In genomic region chr5:135203593-135204036, GRCh38 we compare ENCODE assay signal across 9 cellular contexts.
DNase-seq lines count a peak whose midpoint lies in the region; ATAC-seq and TF ChIP-seq lines count a peak whose summit lies in the region.
"Had no signal": no experiment of that assay in that cellular context is flagged by ENCODE, and none has a peak within 500 bp of the region (broad histone marks: within the 10 kb centered on the region; RNA-seq: fewer than 3 reads in every experiment).

No MANE protein-coding gene starts in this region.

- H3K9me2 ChIP-seq in GM23248 (ENCODE audit: insufficient read depth), result no peaks in the 10 kb centered on the region

- H2AFZ ChIP-seq in GM23248, result no peak overlapping the region

- 61 to 63% methylated on average over 4 of the region's 4 CpGs for WGBS in GM23248 (ENCODE audit: low coverage in 1 of 2, low lambda C conversion rate in 2 of 2, missing lambda C conversion rate in 2 of 2), 2 experiments

- H3K36me3 Mint-ChIP-seq in activated CD4-positive, alpha-beta T cell treated with anti-CD3 and anti-CD28 coated beads for 36 hours (ENCODE audit: low read depth), result peaks cover 5% of the 10 kb centered on the region

- H3K4me3 Mint-ChIP-seq in activated CD4-positive, alpha-beta T cell treated with anti-CD3 and anti-CD28 coated beads for 36 hours, result no peak overlapping the region

- H3K79me2 ChIP-seq in GM23248 (ENCODE audit: insufficient read depth), result no peaks in the 10 kb centered on the region

- CTCF ChIA-PET in BJ (lab: Yijun Ruan, JAX), result interaction anchor here (0.6 to 3.5 kb wide), 5 partner anchors 11 to 293 kb away, joined by 3 to 20 read pairs (median 5); no protein-coding TSS in a partner anchor
- CTCF ChIA-PET in activated CD4-positive, alpha-beta T cell treated with anti-CD3 and anti-CD28 coated beads for 36 hours (lab: Charles Lee), result interaction anchor here (0.6 to 2.0 kb wide), 3 partner anchors 13 to 42 kb away, joined by 3 to 6 read pairs (median 4); no protein-coding TSS in a partner anchor

- DNase-seq in BJ (ENCODE audit: low read depth) (no peak), GM23248 (peak; percentile 18), RWPE2 (ENCODE audit: low spot score) (no peak), foreskin keratinocyte (no peak)
- DNase-seq in activated CD4-positive, alpha-beta T cell treated with anti-CD3 and anti-CD28 coated beads for 36 hours, result no peak

- POLR2A ChIA-PET in BJ (lab: Charles Lee), result no interaction called here
- POLR2A ChIA-PET in activated CD4-positive, alpha-beta T cell treated with anti-CD3 and anti-CD28 coated beads for 36 hours (lab: Charles Lee), result no interaction called here

- in situ Hi-C loops in GM23248 (cut with MboI), result no loop called here

- H3K27ac ChIP-seq in GM23248 (no peak overlapping the region), RWPE2 (ENCODE audit: poor library complexity, severe bottlenecking) (no peak overlapping the region), foreskin keratinocyte (no peak overlapping the region)
- H3K27ac ChIP-seq: skin epidermis had no signal

- H3K27ac Mint-ChIP-seq in activated CD4-positive, alpha-beta T cell treated with anti-CD3 and anti-CD28 coated beads for 36 hours, result no peak overlapping the region

- H3K4me3 ChIP-seq in BJ (ENCODE audit: low read depth, low read length), result no peak overlapping the region
- no peak overlapping the region for H3K4me3 ChIP-seq in GM23248
- H3K4me3 ChIP-seq in RWPE2 (ENCODE audit: severe bottlenecking), result no peak overlapping the region
- H3K4me3 ChIP-seq: skin epidermis had no signal

- H3K4me1 ChIP-seq in GM23248 (ENCODE audit: insufficient read depth) (peaks cover 11% of the 10 kb centered on the region), RWPE2 (ENCODE audit: insufficient read depth, poor library complexity, severe bottlenecking) (peaks cover 4% of the 10 kb centered on the region), foreskin keratinocyte (peaks cover 4% of the 10 kb centered on the region)

- H3K36me3 ChIP-seq in BJ (ENCODE audit: control insufficient read depth, insufficient read depth, low read length), result no peaks in the 10 kb centered on the region
- H3K36me3 ChIP-seq in GM23248 (ENCODE audit: low read depth), result no peaks in the 10 kb centered on the region
- H3K36me3 ChIP-seq in RWPE2 (ENCODE audit: low read depth), result no peaks in the 10 kb centered on the region

- intact Hi-C loops in activated CD4-positive, alpha-beta T cell treated with anti-CD3 and anti-CD28 coated beads for 36 hours (cut with DNase I, micrococcal nuclease), result no loop called here

- TF ChIP-seq CTCF in BJ (IDR thresholded peaks at IDR 0.05; ENCODE audit: insufficient read depth, low read depth, low read length) (peak; percentile 28), RWPE2 (IDR thresholded peaks at IDR 0.05; ENCODE audit: poor library complexity, severe bottlenecking) (peak; percentile 41), foreskin keratinocyte (conservative IDR thresholded peaks at IDR 0.05) (peak; percentile 61)

- H4K20me1 ChIP-seq in GM23248 (ENCODE audit: insufficient read depth), result no peaks in the 10 kb centered on the region

- no peak overlapping the region for H3K4me2 ChIP-seq in GM23248 (ENCODE audit: unreplicated experiment)

- H3K27me3 ChIP-seq in BJ (ENCODE audit: control insufficient read depth, insufficient read depth, low read length), result no peaks in the 10 kb centered on the region
- H3K27me3 ChIP-seq in GM23248 (replicated peaks; ENCODE audit: insufficient read depth), result no peaks in the 10 kb centered on the region
- no peaks in the 10 kb centered on the region for H3K27me3 ChIP-seq in RWPE2 (ENCODE audit: insufficient read depth, poor library complexity, severe bottlenecking)
- peaks cover 30% of the 10 kb centered on the region for H3K27me3 ChIP-seq in foreskin keratinocyte

- H3K4me1 Mint-ChIP-seq in activated CD4-positive, alpha-beta T cell treated with anti-CD3 and anti-CD28 coated beads for 36 hours, result no peaks in the 10 kb centered on the region

- peaks cover 10% of the 10 kb centered on the region for H3K9me3 ChIP-seq in GM23248 (ENCODE audit: low read depth)
- peaks cover 6% of the 10 kb centered on the region for H3K9me3 ChIP-seq in RWPE2 (ENCODE audit: severe bottlenecking)

- H3K27me3 Mint-ChIP-seq in activated CD4-positive, alpha-beta T cell treated with anti-CD3 and anti-CD28 coated beads for 36 hours, result peaks cover 17% of the 10 kb centered on the region

- no peak overlapping the region for H3K9ac ChIP-seq in GM23248

- H3K9me3 Mint-ChIP-seq in activated CD4-positive, alpha-beta T cell treated with anti-CD3 and anti-CD28 coated beads for 36 hours (ENCODE audit: low read depth), result peaks cover 9% of the 10 kb centered on the region

- H3F3A ChIP-seq in GM23248 (ENCODE audit: insufficient read depth), result peaks cover 12% of the 10 kb centered on the region

- ATAC-seq in RWPE2 (ENCODE audit: low read depth) (no peak), foreskin keratinocyte (no peak), GM21619 (IDR thresholded peaks at IDR 0.05; ENCODE audit: unreplicated experiment) (no peak), HG02763 (IDR thresholded peaks at IDR 0.05; ENCODE audit: unreplicated experiment) (no peak), HG03175 (IDR thresholded peaks at IDR 0.05; ENCODE audit: unreplicated experiment) (no peak)
- ATAC-seq in activated CD4-positive, alpha-beta T cell treated with anti-CD3 and anti-CD28 coated beads for 36 hours, result no peak
